Comparison of ENCODE assay signal across 1 cellular context in the genomic region with DNA sequence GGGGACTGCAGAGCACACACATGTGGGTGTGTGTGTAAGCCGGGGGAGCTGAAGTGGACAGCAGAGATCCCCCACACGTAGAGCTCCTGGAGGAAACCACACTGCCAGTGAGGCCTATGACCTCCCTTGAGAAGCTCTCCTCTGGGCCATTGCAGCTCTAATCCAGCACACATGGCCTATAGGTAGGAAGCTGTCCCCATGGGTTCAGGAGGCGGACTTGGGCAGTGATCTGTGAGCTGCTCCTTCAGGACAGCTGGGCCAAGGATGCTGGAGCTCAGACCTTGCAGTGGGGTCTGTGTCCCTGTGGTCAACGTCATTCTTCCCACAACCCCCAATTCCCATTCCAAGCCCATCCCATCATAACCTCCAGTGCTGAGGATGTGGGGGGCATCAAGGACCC.
TF ChIP-seq lines count a peak whose summit lies in the region.

No MANE protein-coding gene starts in this region.

TF ChIP-seq in HEK293, 187 proteins besides CTCF, POLR2A, EP300 and RAD21 (continued from another document):
- no peak for TF ChIP-seq SALL2 (tag by site-specific recombination; IDR thresholded peaks at IDR 0.05; ENCODE audit: borderline replicate concordance)
